In the genomic region with DNA sequence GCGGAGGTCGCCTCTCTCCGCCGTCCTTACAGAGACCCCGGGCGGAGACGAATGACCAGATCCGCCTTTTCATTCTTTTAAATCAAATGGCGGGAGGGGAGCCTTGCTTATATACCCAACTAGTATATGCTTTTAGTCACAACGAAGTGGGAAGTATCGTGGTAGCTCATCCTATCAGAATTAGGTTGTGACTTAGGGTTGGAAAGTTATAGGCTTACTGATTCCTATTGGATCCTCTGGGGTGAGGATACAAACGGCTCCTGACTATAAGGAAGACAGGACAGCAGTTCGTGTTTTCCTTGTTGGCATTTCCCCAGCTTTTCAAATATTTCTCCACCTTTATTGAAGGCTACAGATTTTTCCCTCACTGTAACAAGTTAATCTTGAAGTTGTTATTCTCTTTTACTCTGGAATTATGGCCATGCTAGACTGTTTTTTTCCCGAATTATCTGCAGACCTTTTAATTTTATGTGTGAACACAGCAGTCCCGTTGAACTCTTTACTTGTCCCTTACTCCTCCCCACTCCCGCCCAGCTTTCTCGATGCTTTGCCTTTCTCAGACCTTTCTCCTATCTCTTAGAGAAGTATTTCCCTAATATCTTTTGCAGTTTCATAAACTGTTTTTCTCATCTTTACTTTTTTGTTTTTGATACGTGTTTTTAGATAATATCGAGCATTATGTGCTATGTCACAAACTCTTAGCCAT, we compare ENCODE assay signal across 8 cellular contexts. TPM values are rescaled to one million over a fixed set of nuclear protein-coding genes. Genes with fewer than 3 reads are reported as not detected.
A peak's percentile ranks its signal among the peaks of the same experiment; 100 is the strongest.
DNase-seq lines count a peak whose midpoint lies in the region; ATAC-seq and TF ChIP-seq lines count a peak whose summit lies in the region.

No MANE protein-coding gene starts in this region.

- H3K4me1 ChIP-seq in CD4-positive, alpha-beta memory T cell (ENCODE audit: insufficient read depth, low read length), result peaks cover 47% of the 10 kb centered on the region
- H3K4me1 ChIP-seq in esophagus squamous epithelium, result peaks cover 3 to 40% (median 15%) of the 10 kb centered on the region in 3 donors

- H4K20me1 ChIP-seq in SU-DHL-6 (ENCODE audit: low read depth, low read length), result no peaks in the 10 kb centered on the region

- H3K27ac Mint-ChIP-seq in CD4-positive, alpha-beta memory T cell, result peak overlapping the region; percentile 98 to 100 (median 100)
- H3K27ac Mint-ChIP-seq in nephron progenitor cell, result peak overlapping the region; percentile 100

- WGBS in esophagus squamous epithelium, 2 donors, result 3 to 6% methylated on average over 12 to 19 of the region's 19 CpGs

- intact Hi-C loops in CD4-positive, alpha-beta memory T cell (cut with micrococcal nuclease), result loop anchor here (5.0 kb wide), 1 partner anchor 62 kb away; no protein-coding TSS in a partner anchor
- intact Hi-C loops in esophagus squamous epithelium (cut with DNase I), result no loop called here

- H3K27ac ChIP-seq in CD4-positive, alpha-beta memory T cell (ENCODE audit: low read depth, low read length), result peak overlapping the region; percentile 97
- peak overlapping the region; percentile 92 for H3K27ac ChIP-seq in SU-DHL-6 (ENCODE audit: low read depth, low read length)
- peak overlapping the region; percentile 93 to 100 (median 97) for H3K27ac ChIP-seq in esophagus squamous epithelium

- no peak for TF ChIP-seq POLR2A in esophagus squamous epithelium (IDR thresholded peaks at IDR 0.05)

- peak overlapping the region; percentile 96 to 100 (median 99) for H3K4me3 Mint-ChIP-seq in CD4-positive, alpha-beta memory T cell
- peak overlapping the region; percentile 95 for H3K4me3 Mint-ChIP-seq in nephron progenitor cell

- no peak for TF ChIP-seq CTCF in SU-DHL-6 (IDR thresholded peaks at IDR 0.05; ENCODE audit: insufficient read depth, low read length, poor library complexity, severe bottlenecking)
- no peak for TF ChIP-seq CTCF in esophagus squamous epithelium (IDR thresholded peaks at IDR 0.05)
- no peak for TF ChIP-seq CTCF in nephron progenitor cell (IDR thresholded peaks at IDR 0.05)

- no peaks in the 10 kb centered on the region for H3K9me2 ChIP-seq in SU-DHL-6 (replicated peaks; ENCODE audit: insufficient read depth, low read length)

- peaks cover 82% of the 10 kb centered on the region for H3K79me2 ChIP-seq in SU-DHL-6 (ENCODE audit: insufficient read depth, low read length)

- H3K9ac ChIP-seq in SU-DHL-6 (ENCODE audit: low read length), result peak overlapping the region; percentile 78

- CTCF ChIA-PET in CD4-positive, alpha-beta memory T cell (lab: Charles Lee; ENCODE audit: partially characterized antibody), result no interaction called here

- H3K36me3 ChIP-seq in CD4-positive, alpha-beta memory T cell (ENCODE audit: insufficient read depth, low read length), result no peaks in the 10 kb centered on the region
- H3K36me3 ChIP-seq in SU-DHL-6 (ENCODE audit: low read length) (no peaks in the 10 kb centered on the region), esophagus squamous epithelium (peaks cover 0 to 7% (median 0%) of the 10 kb centered on the region in 3 donors)

- H3K9me3 Mint-ChIP-seq in CD4-positive, alpha-beta memory T cell, result peaks cover 0 to 1% (median 0%) of the 10 kb centered on the region in 8 donors
- peaks cover 13% of the 10 kb centered on the region for H3K9me3 Mint-ChIP-seq in nephron progenitor cell

- peak overlapping the region; percentile 92 for H3K4me2 ChIP-seq in SU-DHL-6 (ENCODE audit: low read depth, low read length, poor library complexity, severe bottlenecking)

- H3F3A ChIP-seq in SU-DHL-6 (ENCODE audit: insufficient read depth), result peaks cover 7% of the 10 kb centered on the region

- peak overlapping the region; percentile 94 for H2AFZ ChIP-seq in SU-DHL-6 (ENCODE audit: low read depth, low read length, severe bottlenecking)

- peak; percentile 13 for ATAC-seq in GM19395 (IDR thresholded peaks at IDR 0.05; ENCODE audit: unreplicated experiment)
- ATAC-seq in HG03571 (IDR thresholded peaks at IDR 0.05; ENCODE audit: unreplicated experiment), result peak; percentile 7

- no peaks in the 10 kb centered on the region for H3K9me3 ChIP-seq in CD4-positive, alpha-beta memory T cell (ENCODE audit: control insufficient read depth in 1 of 2, low read length in 2 of 2)
- H3K9me3 ChIP-seq in SU-DHL-6 (ENCODE audit: insufficient read depth, low read length) (no peaks in the 10 kb centered on the region), esophagus squamous epithelium (no peaks in the 10 kb centered on the region)

- H3K4me3 ChIP-seq in CD4-positive, alpha-beta memory T cell (ENCODE audit: low read length in 2 of 2), result peak overlapping the region; percentile 71 to 92
- H3K4me3 ChIP-seq in SU-DHL-6 (ENCODE audit: insufficient read depth, low read length, poor library complexity, severe bottlenecking) (peak overlapping the region; percentile 80), esophagus squamous epithelium (peak overlapping the region; percentile 59 to 88 (median 79))

- POLR2A ChIA-PET in CD4-positive, alpha-beta memory T cell (lab: Charles Lee; ENCODE audit: partially characterized antibody), result interaction anchor here (0.6 to 2.3 kb wide), 9 partner anchors 8 to 954 kb away, joined by 3 to 10 read pairs (median 3); a partner anchor contains a TSS

- peaks cover 46 to 70% (median 57%) of the 10 kb centered on the region in 4 donors for H3K4me1 Mint-ChIP-seq in CD4-positive, alpha-beta memory T cell
- H3K4me1 Mint-ChIP-seq in nephron progenitor cell, result peaks cover 51% of the 10 kb centered on the region

- no peaks in the 10 kb centered on the region for H3K27me3 ChIP-seq in CD4-positive, alpha-beta memory T cell (ENCODE audit: insufficient read depth, low read length)
- no peaks in the 10 kb centered on the region for H3K27me3 ChIP-seq in SU-DHL-6 (ENCODE audit: low read length)
- no peaks in the 10 kb centered on the region for H3K27me3 ChIP-seq in esophagus squamous epithelium

- H3K36me3 Mint-ChIP-seq in CD4-positive, alpha-beta memory T cell, result peaks cover 21 to 33% of the 10 kb centered on the region in 2 donors
- H3K36me3 Mint-ChIP-seq in nephron progenitor cell (ENCODE audit: low read depth), result peaks cover 38% of the 10 kb centered on the region

- DNase-seq in CD4-positive, alpha-beta memory T cell, result peak in 1 of 5 donors; percentile 7
- DNase-seq in esophagus squamous epithelium (lab: John Stamatoyannopoulos, UW), result no peak
- peak; percentile 2 for DNase-seq in nephron progenitor cell
- DNase-seq in HK-2 (ENCODE audit: unreplicated experiment), result no peak
- no peak for DNase-seq in UCSD-AML1 (lab: John Stamatoyannopoulos, UW; ENCODE audit: unreplicated experiment)

- no peaks in the 10 kb centered on the region for H3K27me3 Mint-ChIP-seq in CD4-positive, alpha-beta memory T cell
- H3K27me3 Mint-ChIP-seq in nephron progenitor cell (ENCODE audit: low read depth, poor library complexity), result no peaks in the 10 kb centered on the region

RNA-seq across cellular contexts. Expression of a gene that starts 0.6 kb away (rescaled TPM):
- total RNA-seq in CD4-positive, alpha-beta memory T cell, result 10 to 100 TPM; 23.7 to 25.7 TPM
- polyA plus RNA-seq in CD4-positive, alpha-beta memory T cell, result 1 to 10 TPM; 7.7 to 9.3 TPM
- total RNA-seq in esophagus squamous epithelium, result 10 to 100 TPM in 2 of 4 donors, 1 to 10 TPM in 2; 5.5 to 14.4 (median 11.4) TPM

RNA-seq across cellular contexts. Expression of a gene that starts 0.9 kb away (rescaled TPM):
- 10 to 100 TPM; 30.9 to 32.2 TPM for total RNA-seq in CD4-positive, alpha-beta memory T cell
- 10 to 100 TPM; 10.8 to 22.3 TPM for polyA plus RNA-seq in CD4-positive, alpha-beta memory T cell
- 10 to 100 TPM; 19.1 to 38.0 (median 26.4) TPM for total RNA-seq in esophagus squamous epithelium
